Comparison of ENCODE assay signal across 8 cellular contexts in the genomic region with DNA sequence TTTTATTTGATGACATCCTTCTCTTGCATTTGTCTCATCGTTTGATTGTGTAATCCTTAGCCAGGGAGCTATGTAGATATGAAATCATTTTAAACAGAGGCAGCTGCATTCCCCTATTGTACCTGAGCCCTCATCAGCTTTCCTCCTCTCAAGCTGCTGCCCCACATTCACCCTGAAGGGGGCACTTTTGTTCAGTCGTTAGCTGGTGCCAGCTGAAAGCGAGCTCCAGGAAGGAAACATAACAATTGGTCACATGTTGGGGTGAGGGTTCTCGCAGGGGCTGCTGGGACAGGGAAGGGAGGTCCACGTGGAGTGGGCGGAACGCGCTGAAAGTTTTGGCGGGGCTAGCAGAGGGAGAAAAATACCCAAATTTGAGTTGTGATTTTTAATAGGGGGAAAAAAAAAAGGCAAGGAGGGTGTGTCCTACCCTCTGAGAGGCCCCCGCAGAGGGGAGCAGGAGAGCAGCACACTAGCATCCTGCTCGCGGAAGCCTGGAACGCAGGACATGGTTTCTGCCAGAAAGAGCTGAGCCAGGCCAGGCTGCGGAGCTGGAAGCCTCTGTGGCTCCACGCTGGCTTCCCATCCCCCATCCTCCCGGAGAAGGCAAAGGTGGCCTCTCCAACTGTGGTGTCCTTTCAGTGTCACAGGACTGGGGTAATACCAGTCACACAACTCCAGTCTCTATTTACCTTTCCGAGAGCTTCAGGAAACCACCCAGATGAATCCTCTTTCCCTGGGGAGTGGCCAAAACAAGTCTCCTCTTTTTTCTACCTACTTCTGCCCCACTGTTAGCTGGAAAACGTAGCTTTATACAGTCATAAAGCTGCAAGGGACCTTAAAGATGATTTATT. TPM values are rescaled to one million over a fixed set of nuclear protein-coding genes. Genes with fewer than 3 reads are reported as not detected.
DNase-seq lines count a peak whose midpoint lies in the region; ATAC-seq and TF ChIP-seq lines count a peak whose summit lies in the region.

No MANE protein-coding gene starts in this region.

- no peaks in the 10 kb centered on the region for H3K27me3 ChIP-seq in kidney epithelial cell (ENCODE audit: control insufficient read depth, insufficient read depth, low read length)

- peak; percentile 77 for ATAC-seq in GM19025 (IDR thresholded peaks at IDR 0.05; ENCODE audit: low read depth, unreplicated experiment)
- peak; percentile 85 for ATAC-seq in HG03354 (IDR thresholded peaks at IDR 0.05; ENCODE audit: poor library complexity, severe bottlenecking, unreplicated experiment)

- H3K36me3 ChIP-seq in kidney epithelial cell (ENCODE audit: control insufficient read depth, insufficient read depth, low read length), result no peaks in the 10 kb centered on the region

- TF ChIP-seq CTCF in kidney epithelial cell (IDR thresholded peaks at IDR 0.05; ENCODE audit: insufficient read depth, low read length, poor library complexity, severe bottlenecking), result peak; percentile 87

- H3K4me3 ChIP-seq in kidney epithelial cell (ENCODE audit: low read depth, low read length), result peak overlapping the region; percentile 37

- DNase-seq in AML-193 (lab: John Stamatoyannopoulos, UW) (peak; percentile 99), NCI-H446 treated with DMSO at 0.1 percent for 48 hours (lab: John Stamatoyannopoulos, UW) (peak; percentile 91), cerebellar nuclear complex (lab: John Stamatoyannopoulos, UW) (peak; percentile 61 to 91), kidney epithelial cell (ENCODE audit: low read depth) (no peak)
- peak; percentile 89 for DNase-seq in activated CD4-positive, CD25-positive, alpha-beta regulatory T cell treated with anti-CD3 and anti-CD28 coated beads, Interleukin-2, amount 50 U/mL, for 72 hours
- peak; percentile 95 for DNase-seq in stimulated activated CD4-positive, alpha-beta T cell treated with anti-CD3 and anti-CD28 coated beads, Interleukin-15, amount 100 ng/mL, for 24 hours

RNA-seq across cellular contexts. Expression of gene MSL1, which starts 8.4 kb away (rescaled TPM):
- total RNA-seq in kidney epithelial cell, result 40.6 and 47.4 TPM in 2 replicates

RNA-seq across cellular contexts. Expression of gene NR1D1, which starts 12.9 kb away (rescaled TPM):
- 3.6 and 3.7 TPM in 2 replicates for total RNA-seq in kidney epithelial cell

RNA-seq across cellular contexts. Expression of gene CASC3, which starts 27.0 kb away (rescaled TPM):
- total RNA-seq in kidney epithelial cell, result 38.6 and 42.9 TPM in 2 replicates

RNA-seq across cellular contexts. Expression of gene THRA, which starts 50.6 kb away (rescaled TPM):
- 5.3 and 7.1 TPM in 2 replicates for total RNA-seq in kidney epithelial cell

RNA-seq across cellular contexts. Expression of gene MED24, which starts 59.1 kb away (rescaled TPM):
- 82.8 and 83.6 TPM in 2 replicates for total RNA-seq in kidney epithelial cell
